ENCODE assay signal across 1 cellular context in genomic region chr9:35812025-35812602, GRCh38.
A peak's percentile ranks its signal among the peaks of the same experiment; 100 is the strongest.
TF ChIP-seq lines count a peak whose summit lies in the region.

A gene with protein sequence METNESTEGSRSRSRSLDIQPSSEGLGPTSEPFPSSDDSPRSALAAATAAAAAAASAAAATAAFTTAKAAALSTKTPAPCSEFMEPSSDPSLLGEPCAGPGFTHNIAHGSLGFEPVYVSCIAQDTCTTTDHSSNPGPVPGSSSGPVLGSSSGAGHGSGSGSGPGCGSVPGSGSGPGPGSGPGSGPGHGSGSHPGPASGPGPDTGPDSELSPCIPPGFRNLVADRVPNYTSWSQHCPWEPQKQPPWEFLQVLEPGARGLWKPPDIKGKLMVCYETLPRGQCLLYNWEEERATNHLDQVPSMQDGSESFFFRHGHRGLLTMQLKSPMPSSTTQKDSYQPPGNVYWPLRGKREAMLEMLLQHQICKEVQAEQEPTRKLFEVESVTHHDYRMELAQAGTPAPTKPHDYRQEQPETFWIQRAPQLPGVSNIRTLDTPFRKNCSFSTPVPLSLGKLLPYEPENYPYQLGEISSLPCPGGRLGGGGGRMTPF (minus strand): TSS chr9:35812262. CDS start chr9:35812147, 115 bp downstream.

TF ChIP-seq in HepG2, 621 proteins besides CTCF, POLR2A, EP300 and RAD21 (continued from another document and continues in another):
- TF ChIP-seq, protein P1, sequence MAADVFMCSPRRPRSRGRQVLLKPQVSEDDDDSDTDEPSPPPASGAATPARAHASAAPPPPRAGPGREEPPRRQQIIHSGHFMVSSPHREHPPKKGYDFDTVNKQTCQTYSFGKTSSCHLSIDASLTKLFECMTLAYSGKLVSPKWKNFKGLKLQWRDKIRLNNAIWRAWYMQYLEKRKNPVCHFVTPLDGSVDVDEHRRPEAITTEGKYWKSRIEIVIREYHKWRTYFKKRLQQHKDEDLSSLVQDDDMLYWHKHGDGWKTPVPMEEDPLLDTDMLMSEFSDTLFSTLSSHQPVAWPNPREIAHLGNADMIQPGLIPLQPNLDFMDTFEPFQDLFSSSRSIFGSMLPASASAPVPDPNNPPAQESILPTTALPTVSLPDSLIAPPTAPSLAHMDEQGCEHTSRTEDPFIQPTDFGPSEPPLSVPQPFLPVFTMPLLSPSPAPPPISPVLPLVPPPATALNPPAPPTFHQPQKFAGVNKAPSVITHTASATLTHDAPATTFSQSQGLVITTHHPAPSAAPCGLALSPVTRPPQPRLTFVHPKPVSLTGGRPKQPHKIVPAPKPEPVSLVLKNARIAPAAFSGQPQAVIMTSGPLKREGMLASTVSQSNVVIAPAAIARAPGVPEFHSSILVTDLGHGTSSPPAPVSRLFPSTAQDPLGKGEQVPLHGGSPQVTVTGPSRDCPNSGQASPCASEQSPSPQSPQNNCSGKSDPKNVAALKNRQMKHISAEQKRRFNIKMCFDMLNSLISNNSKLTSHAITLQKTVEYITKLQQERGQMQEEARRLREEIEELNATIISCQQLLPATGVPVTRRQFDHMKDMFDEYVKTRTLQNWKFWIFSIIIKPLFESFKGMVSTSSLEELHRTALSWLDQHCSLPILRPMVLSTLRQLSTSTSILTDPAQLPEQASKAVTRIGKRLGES (CRISPR knock-in tag; IDR thresholded peaks at IDR 0.05; ENCODE audit: borderline replicate concordance): no peak
- TF ChIP-seq ZNF607 (CRISPR knock-in tag; IDR thresholded peaks at IDR 0.05; ENCODE audit: borderline replicate concordance) (no peak; the same call in 1 of the 2 replicates), GATAD1 (CRISPR knock-in tag; IDR thresholded peaks at IDR 0.05) (peak; percentile 91), TFDP1 (CRISPR knock-in tag; IDR thresholded peaks at IDR 0.05; ENCODE audit: borderline replicate concordance) (no peak), TBP (CRISPR knock-in tag; IDR thresholded peaks at IDR 0.05) (no peak), PATZ1 (CRISPR knock-in tag; IDR thresholded peaks at IDR 0.05) (peak; percentile 46; the same call in 1 of the 2 replicates), ARNT (IDR thresholded peaks at IDR 0.05) (no peak), ZNF335 (CRISPR knock-in tag; IDR thresholded peaks at IDR 0.05) (peak; percentile 56; the same call in 1 of the 2 replicates), ZNF552 (CRISPR knock-in tag; IDR thresholded peaks at IDR 0.05; ENCODE audit: borderline replicate concordance) (no peak), ZNF562 (CRISPR knock-in tag; IDR thresholded peaks at IDR 0.05; ENCODE audit: borderline replicate concordance) (no peak), KAT8 (CRISPR knock-in tag; IDR thresholded peaks at IDR 0.05) (peak; percentile 93), MLLT10 (CRISPR knock-in tag; IDR thresholded peaks at IDR 0.05) (no peak), ATF7 (IDR thresholded peaks at IDR 0.05) (no peak), ATF7 (CRISPR knock-in tag; IDR thresholded peaks at IDR 0.05) (no peak), GATAD2A (CRISPR knock-in tag; IDR thresholded peaks at IDR 0.05) (peak; percentile 65), ZNF143 (CRISPR knock-in tag; IDR thresholded peaks at IDR 0.05) (peak; percentile 63; the same call in 1 of the 2 replicates), ZNF124 (CRISPR knock-in tag; IDR thresholded peaks at IDR 0.05) (no peak), ELF1 (CRISPR knock-in tag; IDR thresholded peaks at IDR 0.05) (peak; percentile 88), ZBTB10 (CRISPR knock-in tag; IDR thresholded peaks at IDR 0.05; ENCODE audit: borderline replicate concordance) (no peak), ZNF572 (CRISPR knock-in tag; IDR thresholded peaks at IDR 0.05) (no peak), ZNF616 (CRISPR knock-in tag; IDR thresholded peaks at IDR 0.05; ENCODE audit: low read depth) (no peak), ZNF674 (CRISPR knock-in tag; IDR thresholded peaks at IDR 0.05; ENCODE audit: low read depth) (no peak), MATR3 (CRISPR knock-in tag; IDR thresholded peaks at IDR 0.05) (no peak), ZNF556 (CRISPR knock-in tag; IDR thresholded peaks at IDR 0.05; ENCODE audit: borderline replicate concordance) (peak; percentile 65; the same call in 1 of the 2 replicates), HNRNPLL (IDR thresholded peaks at IDR 0.05; ENCODE audit: low read depth, low read length, poor library complexity, severe bottlenecking) (peak; percentile 62), ZFP82 (CRISPR knock-in tag; IDR thresholded peaks at IDR 0.05; ENCODE audit: borderline replicate concordance) (no peak), ZNF496 (CRISPR knock-in tag; IDR thresholded peaks at IDR 0.05; ENCODE audit: insufficient replicate concordance) (no peak), ZNF138 (CRISPR knock-in tag; IDR thresholded peaks at IDR 0.05; ENCODE audit: low read depth) (0 out of 2 replicates have a peak, but pooled peaks have one; percentile 38), ZNF326 (CRISPR knock-in tag; IDR thresholded peaks at IDR 0.05; ENCODE audit: borderline replicate concordance) (no peak), NR2F1 (CRISPR knock-in tag; IDR thresholded peaks at IDR 0.05) (no peak), RELA (CRISPR knock-in tag; IDR thresholded peaks at IDR 0.05) (no peak; the same call in 1 of the 2 replicates), TFDP2 (CRISPR knock-in tag; IDR thresholded peaks at IDR 0.05) (0 out of 2 replicates have a peak, but pooled peaks have one; percentile 26), FIP1L1 (IDR thresholded peaks at IDR 0.05; ENCODE audit: borderline replicate concordance, insufficient read depth, low read depth, low read length) (no peak), ZNF230 (CRISPR knock-in tag; IDR thresholded peaks at IDR 0.05) (no peak), CC2D1A (CRISPR knock-in tag; IDR thresholded peaks at IDR 0.05) (no peak), ZNF274 (CRISPR knock-in tag; IDR thresholded peaks at IDR 0.05) (peak; percentile 50; the same call in 1 of the 2 replicates), KLF16 (CRISPR knock-in tag; IDR thresholded peaks at IDR 0.05) (peak in 1 of 2 experiments; percentile 83; a peak in 2 of 4 replicates), SYNCRIP (IDR thresholded peaks at IDR 0.05; ENCODE audit: insufficient read depth, low read depth, low read length) (no peak), ZFP90 (CRISPR knock-in tag; IDR thresholded peaks at IDR 0.05; ENCODE audit: borderline replicate concordance) (no peak), SNAPC5 (CRISPR knock-in tag; IDR thresholded peaks at IDR 0.05; ENCODE audit: borderline replicate concordance) (no peak), NAIF1 (CRISPR knock-in tag; IDR thresholded peaks at IDR 0.05; ENCODE audit: borderline replicate concordance) (no peak), ZNF451 (CRISPR knock-in tag; IDR thresholded peaks at IDR 0.05) (no peak), ZXDC (CRISPR knock-in tag; IDR thresholded peaks at IDR 0.05) (0 out of 2 replicates have a peak, but pooled peaks have one; percentile 48), ZNF343 (CRISPR knock-in tag; IDR thresholded peaks at IDR 0.05) (no peak)
- TF ChIP-seq, protein P2, sequence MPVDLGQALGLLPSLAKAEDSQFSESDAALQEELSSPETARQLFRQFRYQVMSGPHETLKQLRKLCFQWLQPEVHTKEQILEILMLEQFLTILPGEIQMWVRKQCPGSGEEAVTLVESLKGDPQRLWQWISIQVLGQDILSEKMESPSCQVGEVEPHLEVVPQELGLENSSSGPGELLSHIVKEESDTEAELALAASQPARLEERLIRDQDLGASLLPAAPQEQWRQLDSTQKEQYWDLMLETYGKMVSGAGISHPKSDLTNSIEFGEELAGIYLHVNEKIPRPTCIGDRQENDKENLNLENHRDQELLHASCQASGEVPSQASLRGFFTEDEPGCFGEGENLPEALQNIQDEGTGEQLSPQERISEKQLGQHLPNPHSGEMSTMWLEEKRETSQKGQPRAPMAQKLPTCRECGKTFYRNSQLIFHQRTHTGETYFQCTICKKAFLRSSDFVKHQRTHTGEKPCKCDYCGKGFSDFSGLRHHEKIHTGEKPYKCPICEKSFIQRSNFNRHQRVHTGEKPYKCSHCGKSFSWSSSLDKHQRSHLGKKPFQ (CRISPR knock-in tag; IDR thresholded peaks at IDR 0.05; ENCODE audit: insufficient replicate concordance): no peak
